In the genomic region with DNA sequence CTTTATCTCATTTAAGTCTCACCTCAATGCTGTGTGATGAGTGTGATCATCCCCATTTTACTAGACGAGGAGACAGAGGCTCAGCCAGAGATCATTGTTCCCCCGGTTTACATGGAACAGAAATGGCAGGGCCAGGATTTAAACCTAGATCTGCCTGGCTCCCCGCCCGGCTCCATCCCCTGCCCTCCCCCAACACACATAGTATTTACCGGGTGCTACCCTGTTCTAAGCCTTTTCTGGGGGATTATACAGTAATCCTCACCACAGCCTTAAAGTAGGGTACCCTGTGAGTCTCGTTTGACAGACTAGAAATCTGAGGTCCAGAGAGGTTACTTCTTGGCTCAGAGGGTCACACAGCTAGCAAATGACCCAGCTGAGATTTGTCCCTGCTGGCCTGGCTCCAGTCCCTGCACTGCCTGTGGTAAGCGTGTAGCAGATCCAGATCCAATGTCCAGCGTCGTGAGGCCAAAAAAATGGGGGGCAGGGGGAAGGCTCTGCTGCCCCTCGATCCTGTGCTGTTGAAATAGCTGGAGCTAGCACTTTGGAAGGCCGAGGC, we compare ENCODE assay signal across 1 cellular context.
TF ChIP-seq lines count a peak whose summit lies in the region.

No MANE protein-coding gene starts in this region.

TF ChIP-seq in HepG2, 621 proteins besides CTCF, POLR2A, EP300 and RAD21:
- peak; percentile 86 for TF ChIP-seq ZNF768 (CRISPR knock-in tag; IDR thresholded peaks at IDR 0.05)
- no peak for TF ChIP-seq ZNF350 (CRISPR knock-in tag; IDR thresholded peaks at IDR 0.05; ENCODE audit: borderline replicate concordance, low read depth)
- no peak for TF ChIP-seq MBNL3 (CRISPR knock-in tag; conservative IDR thresholded peaks at IDR 0.05)
TF ChIP-seq in HepG2: peak in this region for 1.
